ENCODE assay signal across 19 cellular contexts in genomic region chr4:7624361-7624760, GRCh38.
DNase-seq lines count a peak whose midpoint lies in the region; ATAC-seq, FAIRE-seq and TF ChIP-seq lines count a peak whose summit lies in the region.
"Had no signal": no experiment of that assay in that cellular context is flagged by ENCODE, and none has a peak within 500 bp of the region (broad histone marks: within the 10 kb centered on the region; RNA-seq: fewer than 3 reads in every experiment).

No MANE protein-coding gene starts in this region.

- H3K27ac ChIP-seq in small intestine (ENCODE audit: low read depth in 1 of 2, low read length in 1 of 2): no peak overlapping the region
- H3K27ac ChIP-seq: A549 had no signal

- H3K4me1 Mint-ChIP-seq in glutamatergic neuron (ENCODE audit: low read depth, unreplicated experiment): peaks cover 15% of the 10 kb centered on the region
- H3K4me1 Mint-ChIP-seq: CD4-positive, alpha-beta memory T cell had no signal

- ATAC-seq in GM21786 (IDR thresholded peaks at IDR 0.05; ENCODE audit: unreplicated experiment): no peak
- ATAC-seq: A549, GM23338, HCT116 had no signal

- H3K27ac Mint-ChIP-seq in glutamatergic neuron (ENCODE audit: unreplicated experiment): peak overlapping the region; percentile 2
- H3K27ac Mint-ChIP-seq: CD4-positive, alpha-beta memory T cell; GM23338; H9 had no signal

- H3K27me3 Mint-ChIP-seq in glutamatergic neuron (ENCODE audit: unreplicated experiment): no peaks in the 10 kb centered on the region

- no peaks in the 10 kb centered on the region for H3K27me3 ChIP-seq in small intestine (ENCODE audit: control insufficient read depth in 2 of 2, insufficient read depth in 2 of 2, low read length in 2 of 2)

- no peaks in the 10 kb centered on the region for H3K4me1 ChIP-seq in small intestine (ENCODE audit: control insufficient read depth in 2 of 2, insufficient read depth in 1 of 2, low read depth in 1 of 2, low read length in 1 of 2)
- H3K4me1 ChIP-seq: A549, Caco-2 had no signal

- 58 to 70% (median 69%) methylated on average over 5 of the region's 5 CpGs for WGBS in small intestine, 3 donors

- H3K4me3 ChIP-seq in AG10803 (ENCODE audit: low read length) (no peak overlapping the region), small intestine (ENCODE audit: low read depth in 1 of 2, low read length in 2 of 2) (no peak overlapping the region)
- H3K4me3 ChIP-seq: A549, GM23338 had no signal

- FAIRE-seq in HTR-8/SVneo (lab: Jason Lieb, UNC): peak; percentile 28
- no peak for FAIRE-seq in small intestine (lab: Jason Lieb, UNC)
- FAIRE-seq: A549, GM12892 had no signal

- no peaks in the 10 kb centered on the region for H3K36me3 Mint-ChIP-seq in glutamatergic neuron (ENCODE audit: unreplicated experiment)

- no peaks in the 10 kb centered on the region for H3K9me3 ChIP-seq in small intestine (ENCODE audit: control insufficient read depth, low read depth)
- H3K9me3 ChIP-seq: Caco-2 had no signal

- H3K36me3 ChIP-seq in small intestine (ENCODE audit: control insufficient read depth in 2 of 2, insufficient read depth in 2 of 2, low read length in 2 of 2): no peaks in the 10 kb centered on the region

- H3K4me3 Mint-ChIP-seq in glutamatergic neuron (ENCODE audit: unreplicated experiment): no peak overlapping the region
- H3K4me3 Mint-ChIP-seq: CD4-positive, alpha-beta memory T cell; GM23338; H9 had no signal

- peaks cover 2% of the 10 kb centered on the region for H3K9me3 Mint-ChIP-seq in glutamatergic neuron (ENCODE audit: unreplicated experiment)
- H3K9me3 Mint-ChIP-seq: CD4-positive, alpha-beta memory T cell had no signal

- TF ChIP-seq CTCF in AG10803 (conservative IDR thresholded peaks at IDR 0.05; ENCODE audit: low read length): no peak
- TF ChIP-seq CTCF in glutamatergic neuron (IDR thresholded peaks at IDR 0.05; ENCODE audit: partially characterized antibody, unreplicated experiment): no peak

- DNase-seq in AG10803 (ENCODE audit: low read depth): peak; percentile 60
- DNase-seq in GM03348 (ENCODE audit: low spot score): peak; percentile 70
- no peak for DNase-seq in HTR-8/SVneo (ENCODE audit: insufficient read length, low spot score)
- no peak for DNase-seq in glutamatergic neuron
- DNase-seq in activated CD4-positive, alpha-beta T cell treated with anti-CD3 and anti-CD28 coated beads, Interleukin-2, amount 50 U/mL, for 48 hours: no peak
- DNase-seq in small intestine: no peak
- DNase-seq: 8988T; ACHN; Caco-2; CD4-positive, alpha-beta memory T cell; DMS153; DND-41; GDM1; H9 had no signal

Comparison
In these comparisons a context has a peak if more than half of its experiments do, and no peak if none do; other contexts are left out.
1. DNase-seq: peak in AG10803 (single experiment) and GM03348 (single experiment); none in HTR-8/SVneo (single experiment), glutamatergic neuron (single experiment), activated CD4-positive, alpha-beta T cell treated with anti-CD3 and anti-CD28 coated beads, Interleukin-2, amount 50 U/mL, for 48 hours (0 of 2) and small intestine (single experiment).